ENCODE assay signal across 2 cellular contexts in genomic region chr20:56607061-56607704, GRCh38.
TF ChIP-seq lines count a peak whose summit lies in the region.

No MANE protein-coding gene starts in this region.

TF ChIP-seq in GM23338, 12 proteins besides CTCF, POLR2A, EP300 and RAD21 (continued from another document):
- TF ChIP-seq ETS1 (IDR thresholded peaks at IDR 0.05), result no peak
- no peak for TF ChIP-seq ZNF114 (CRISPR knock-in tag; IDR thresholded peaks at IDR 0.05)
- TF ChIP-seq ZNF331 (CRISPR knock-in tag; IDR thresholded peaks at IDR 0.05; ENCODE audit: low read depth), result no peak
- no peak for TF ChIP-seq ZNF462 (CRISPR knock-in tag; IDR thresholded peaks at IDR 0.05)
- TF ChIP-seq NANOG (IDR thresholded peaks at IDR 0.05; ENCODE audit: borderline replicate concordance), result no peak
- TF ChIP-seq STAT1 (IDR thresholded peaks at IDR 0.05; ENCODE audit: unreplicated experiment), result no peak
TF ChIP-seq in GM23338: peak in this region for 0.

TF ChIP-seq in HEK293T, 16 proteins besides CTCF, POLR2A, EP300 and RAD21 (continued from another document):
- TF ChIP-seq NFRKB (IDR thresholded peaks at IDR 0.05) (no peak), ARNT (IDR thresholded peaks at IDR 0.05) (no peak), TARDBP (IDR thresholded peaks at IDR 0.05) (no peak), FOXM1 (IDR thresholded peaks at IDR 0.05; ENCODE audit: borderline replicate concordance) (no peak), L3MBTL2 (conservative IDR thresholded peaks at IDR 0.05) (no peak), SP1 (IDR thresholded peaks at IDR 0.05) (no peak), FOXK2 (IDR thresholded peaks at IDR 0.05) (no peak), SUZ12 (IDR thresholded peaks at IDR 0.05) (no peak), FOXA1 (IDR thresholded peaks at IDR 0.05) (no peak)
- TF ChIP-seq, protein P1, sequence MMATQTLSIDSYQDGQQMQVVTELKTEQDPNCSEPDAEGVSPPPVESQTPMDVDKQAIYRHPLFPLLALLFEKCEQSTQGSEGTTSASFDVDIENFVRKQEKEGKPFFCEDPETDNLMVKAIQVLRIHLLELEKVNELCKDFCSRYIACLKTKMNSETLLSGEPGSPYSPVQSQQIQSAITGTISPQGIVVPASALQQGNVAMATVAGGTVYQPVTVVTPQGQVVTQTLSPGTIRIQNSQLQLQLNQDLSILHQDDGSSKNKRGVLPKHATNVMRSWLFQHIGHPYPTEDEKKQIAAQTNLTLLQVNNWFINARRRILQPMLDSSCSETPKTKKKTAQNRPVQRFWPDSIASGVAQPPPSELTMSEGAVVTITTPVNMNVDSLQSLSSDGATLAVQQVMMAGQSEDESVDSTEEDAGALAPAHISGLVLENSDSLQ (IDR thresholded peaks at IDR 0.05), result no peak
TF ChIP-seq in HEK293T: peak in this region for 0.
